In genomic region chr17:64634217-64634616, GRCh38 we compare ENCODE assay signal across 1 cellular context.
TF ChIP-seq lines count a peak whose summit lies in the region.

No MANE protein-coding gene starts in this region.

TF ChIP-seq in IMR-90, 13 proteins besides CTCF, POLR2A, EP300 and RAD21:
- TF ChIP-seq MAFK (IDR thresholded peaks at IDR 0.05; ENCODE audit: low read depth, low read length) (no peak), MXI1 (IDR thresholded peaks at IDR 0.05; ENCODE audit: borderline replicate concordance, low read depth, low read length) (no peak), CEBPB (IDR thresholded peaks at IDR 0.05; ENCODE audit: low read depth, low read length) (no peak), ELK1 (IDR thresholded peaks at IDR 0.05; ENCODE audit: borderline replicate concordance, low read depth, low read length) (no peak), NFE2L2 (IDR thresholded peaks at IDR 0.05; ENCODE audit: low read depth, low read length) (no peak), RCOR1 (IDR thresholded peaks at IDR 0.05; ENCODE audit: insufficient replicate concordance, low read length) (no peak), BHLHE40 (IDR thresholded peaks at IDR 0.05; ENCODE audit: low read depth, low read length) (no peak), RFX5 (IDR thresholded peaks at IDR 0.05; ENCODE audit: low read depth, low read length) (no peak), MAZ (IDR thresholded peaks at IDR 0.05; ENCODE audit: borderline replicate concordance, low read depth, low read length) (no peak), USF2 (IDR thresholded peaks at IDR 0.05; ENCODE audit: low read depth, low read length) (no peak), SMC3 (IDR thresholded peaks at IDR 0.05; ENCODE audit: low read depth, low read length) (no peak), CHD1 (IDR thresholded peaks at IDR 0.05; ENCODE audit: low read depth, low read length) (no peak), FOS (IDR thresholded peaks at IDR 0.05; ENCODE audit: low read depth, low read length) (no peak)
TF ChIP-seq in IMR-90: peak in this region for 0.
